Comparison of ENCODE assay signal across 3 cellular contexts in genomic region chr14:21281932-21282331, GRCh38. TPM values are rescaled to one million over a fixed set of nuclear protein-coding genes. Genes with fewer than 3 reads are reported as not detected.
"Had no signal": no experiment of that assay in that cellular context is flagged by ENCODE, and none has a peak within 500 bp of the region (broad histone marks: within the 10 kb centered on the region; RNA-seq: fewer than 3 reads in every experiment).

No MANE protein-coding gene starts in this region.

RNA-seq across cellular contexts. Expression of gene RPGRIP1, which starts 2.0 kb away (rescaled TPM):
- total RNA-seq: M059J; SJCRH30; T-helper 1 cell treated with Interleukin-12 subunit alpha and Interleukin-12 subunit beta and Interleukin-4 antibody, amounts not matched to agents 30 ng/mL and 1 ng/mL, for 36 hours had no signal
